ENCODE assay signal across 7 cellular contexts in genomic region chr16:57372372-57373116, GRCh38. TPM values are rescaled to one million over a fixed set of nuclear protein-coding genes. Genes with fewer than 3 reads are reported as not detected.
A peak's percentile ranks its signal among the peaks of the same experiment; 100 is the strongest.
DNase-seq lines count a peak whose midpoint lies in the region; ATAC-seq, FAIRE-seq and TF ChIP-seq lines count a peak whose summit lies in the region.

Gene CX3CL1, plus strand, starts transcription at chr16:57372490. Its CDS starts 79 bp downstream, at chr16:57372569.

- no peak within 1 kb of the TSS for H2AFZ ChIP-seq in HepG2 (ENCODE audit: low read length)

- WGBS in HepG2 (ENCODE audit: low lambda C conversion rate) = 0% methylated on average over 14 of the region's 23 CpGs

- H3K36me3 ChIP-seq in HepG2 (replicated peaks in 1 of 2; ENCODE audit: control insufficient read depth in 1 of 2, insufficient read depth in 2 of 2, low read length in 2 of 2) = peaks cover 3 to 11% of the 10 kb centered on the region in 2 experiments; a peak in 2 of 5 replicates
- H3K36me3 ChIP-seq in naive thymus-derived CD4-positive, alpha-beta T cell (ENCODE audit: control insufficient read depth in 2 of 3, insufficient read depth in 3 of 3, low read length in 3 of 3) = no peaks in the 10 kb centered on the region

- peaks cover 43% of the 10 kb centered on the region for H3K79me2 ChIP-seq in HepG2 (ENCODE audit: insufficient read depth, low read length)

- no peak within 1 kb of the TSS for H3K27ac Mint-ChIP-seq in activated T-helper 1 cell treated with anti-CD3 and anti-CD28 coated beads, Interleukin-12 subunit alpha, Interleukin-12 subunit beta, Interleukin-2, Interleukin-4 antibody, amounts not matched to agents 30 ng/mL and 10 ng/mL and 1 ng/mL, durations not matched to agents 14 hours and 24 hours and 36 hours
- no peak within 1 kb of the TSS for H3K27ac Mint-ChIP-seq in naive thymus-derived CD4-positive, alpha-beta T cell
- H3K27ac Mint-ChIP-seq in activated CD4-positive, alpha-beta T cell treated with anti-CD3 and anti-CD28 coated beads, Interleukin-2, amount 10 ng/mL, durations not matched to agents 24 days and 14 days = no peak within 1 kb of the TSS

- CTCF ChIA-PET in HepG2 (lab: Yijun Ruan, JAX; ENCODE audit: low intra/inter-chr PET ratio, low total read pairs) = interaction anchor here (1.2 to 2.3 kb wide), 2 partner anchors 45 to 72 kb away, joined by 4 to 7 read pairs; no protein-coding TSS in a partner anchor
- CTCF ChIA-PET in naive thymus-derived CD4-positive, alpha-beta T cell (lab: Charles Lee) = no interaction called here

- intact Hi-C loops in HepG2 (cut with micrococcal nuclease; ENCODE audit: unreplicated experiment) = loop anchor here (1.0 to 2.0 kb wide), 3 partner anchors 44 to 72 kb away; no protein-coding TSS in a partner anchor
- intact Hi-C loops in activated T-helper 1 cell treated with anti-CD3 and anti-CD28 coated beads, Interleukin-12 subunit alpha, Interleukin-12 subunit beta, Interleukin-2, Interleukin-4 antibody, amounts not matched to agents 30 ng/mL and 10 ng/mL and 1 ng/mL, durations not matched to agents 14 hours and 24 hours and 36 hours (cut with micrococcal nuclease) = no loop called here
- intact Hi-C loops in naive thymus-derived CD4-positive, alpha-beta T cell (cut with micrococcal nuclease) = no loop called here
- intact Hi-C loops in activated CD4-positive, alpha-beta T cell treated with anti-CD3 and anti-CD28 coated beads, Interleukin-2, amount 10 ng/mL, durations not matched to agents 24 days and 14 days (cut with micrococcal nuclease) = no loop called here

- ATAC-seq in HepG2 = peak; percentile 83
- no peak for ATAC-seq in naive thymus-derived CD4-positive, alpha-beta T cell

- DNase-seq in NCI-H1092 (lab: John Stamatoyannopoulos, UW) = peak; percentile 4
- DNase-seq in dermis blood vessel endothelial cell = peak; percentile 77
- DNase-seq in HepG2 (ENCODE audit: low spot score) = peak; percentile 99
- DNase-seq in activated T-helper 1 cell treated with anti-CD3 and anti-CD28 coated beads, Interleukin-12 subunit alpha, Interleukin-12 subunit beta, Interleukin-2, Interleukin-4 antibody, amounts not matched to agents 30 ng/mL and 10 ng/mL and 1 ng/mL, durations not matched to agents 14 hours and 24 hours and 36 hours (ENCODE audit: low spot score) = no peak
- no peak for DNase-seq in naive thymus-derived CD4-positive, alpha-beta T cell
- no peak for DNase-seq in activated CD4-positive, alpha-beta T cell treated with anti-CD3 and anti-CD28 coated beads, Interleukin-2, amount 10 ng/mL, durations not matched to agents 24 days and 14 days

- H3K36me3 Mint-ChIP-seq in activated T-helper 1 cell treated with anti-CD3 and anti-CD28 coated beads, Interleukin-12 subunit alpha, Interleukin-12 subunit beta, Interleukin-2, Interleukin-4 antibody, amounts not matched to agents 30 ng/mL and 10 ng/mL and 1 ng/mL, durations not matched to agents 14 hours and 24 hours and 36 hours (ENCODE audit: low read depth) = no peaks in the 10 kb centered on the region
- no peaks in the 10 kb centered on the region for H3K36me3 Mint-ChIP-seq in naive thymus-derived CD4-positive, alpha-beta T cell
- no peaks in the 10 kb centered on the region for H3K36me3 Mint-ChIP-seq in activated CD4-positive, alpha-beta T cell treated with anti-CD3 and anti-CD28 coated beads, Interleukin-2, amount 10 ng/mL, durations not matched to agents 24 days and 14 days (ENCODE audit: low read depth)

- H3K27ac ChIP-seq in HepG2 (ENCODE audit: extremely low read length, insufficient read depth, low read length) = peak within 1 kb of the TSS; percentile 99
- H3K27ac ChIP-seq in temporal lobe (ENCODE audit: low read depth, low read length) = peak within 1 kb of the TSS; percentile 91
- no peak within 1 kb of the TSS for H3K27ac ChIP-seq in naive thymus-derived CD4-positive, alpha-beta T cell (ENCODE audit: low read depth, low read length)

- no peaks in the 10 kb centered on the region for H3K27me3 Mint-ChIP-seq in activated T-helper 1 cell treated with anti-CD3 and anti-CD28 coated beads, Interleukin-12 subunit alpha, Interleukin-12 subunit beta, Interleukin-2, Interleukin-4 antibody, amounts not matched to agents 30 ng/mL and 10 ng/mL and 1 ng/mL, durations not matched to agents 14 hours and 24 hours and 36 hours (ENCODE audit: insufficient read depth)
- H3K27me3 Mint-ChIP-seq in naive thymus-derived CD4-positive, alpha-beta T cell = peaks cover 0 to 14% (median 0%) of the 10 kb centered on the region in 5 donors
- peaks cover 5% of the 10 kb centered on the region for H3K27me3 Mint-ChIP-seq in activated CD4-positive, alpha-beta T cell treated with anti-CD3 and anti-CD28 coated beads, Interleukin-2, amount 10 ng/mL, durations not matched to agents 24 days and 14 days

- no peaks in the 10 kb centered on the region for H3K9me3 ChIP-seq in HepG2 (ENCODE audit: low read length)
- no peaks in the 10 kb centered on the region for H3K9me3 ChIP-seq in naive thymus-derived CD4-positive, alpha-beta T cell (ENCODE audit: control insufficient read depth in 2 of 3, low read length in 3 of 3)

- no peaks in the 10 kb centered on the region; a peak in 1 of 5 replicates for H3K27me3 ChIP-seq in HepG2 (ENCODE audit: control insufficient read depth in 1 of 2, insufficient read depth in 2 of 2, low read length in 2 of 2)
- no peaks in the 10 kb centered on the region for H3K27me3 ChIP-seq in naive thymus-derived CD4-positive, alpha-beta T cell (ENCODE audit: control insufficient read depth in 2 of 2, insufficient read depth in 2 of 2, low read length in 2 of 2)

- H3K9ac ChIP-seq in HepG2 (ENCODE audit: insufficient read depth, low read depth, low read length) = peak within 1 kb of the TSS; percentile 96

- TF ChIP-seq POLR2A in HepG2 (IDR thresholded peaks at IDR 0.05; ENCODE audit: insufficient read depth in 1 of 2, low read depth in 2 of 2, low read length in 2 of 2) = peak; percentile 96 to 98

- H3K4me3 Mint-ChIP-seq in activated T-helper 1 cell treated with anti-CD3 and anti-CD28 coated beads, Interleukin-12 subunit alpha, Interleukin-12 subunit beta, Interleukin-2, Interleukin-4 antibody, amounts not matched to agents 30 ng/mL and 10 ng/mL and 1 ng/mL, durations not matched to agents 14 hours and 24 hours and 36 hours = no peak within 1 kb of the TSS
- no peak within 1 kb of the TSS for H3K4me3 Mint-ChIP-seq in naive thymus-derived CD4-positive, alpha-beta T cell
- no peak within 1 kb of the TSS for H3K4me3 Mint-ChIP-seq in activated CD4-positive, alpha-beta T cell treated with anti-CD3 and anti-CD28 coated beads, Interleukin-2, amount 10 ng/mL, durations not matched to agents 24 days and 14 days

- H3K4me3 ChIP-seq in HepG2 (replicated peaks in 1 of 3; ENCODE audit: insufficient read depth in 1 of 3, low read depth in 2 of 3, low read length in 3 of 3) = peak within 1 kb of the TSS; percentile 81 to 95 (median 84)
- H3K4me3 ChIP-seq in naive thymus-derived CD4-positive, alpha-beta T cell (ENCODE audit: low read length) = no peak within 1 kb of the TSS

- no peaks in the 10 kb centered on the region for H3K9me3 Mint-ChIP-seq in activated T-helper 1 cell treated with anti-CD3 and anti-CD28 coated beads, Interleukin-12 subunit alpha, Interleukin-12 subunit beta, Interleukin-2, Interleukin-4 antibody, amounts not matched to agents 30 ng/mL and 10 ng/mL and 1 ng/mL, durations not matched to agents 14 hours and 24 hours and 36 hours
- H3K9me3 Mint-ChIP-seq in naive thymus-derived CD4-positive, alpha-beta T cell = no peaks in the 10 kb centered on the region
- H3K9me3 Mint-ChIP-seq in activated CD4-positive, alpha-beta T cell treated with anti-CD3 and anti-CD28 coated beads, Interleukin-2, amount 10 ng/mL, durations not matched to agents 24 days and 14 days = no peaks in the 10 kb centered on the region

- peak within 1 kb of the TSS; percentile 98 for H3K4me2 ChIP-seq in HepG2 (ENCODE audit: low read depth, low read length)

- H4K20me1 ChIP-seq in HepG2 (ENCODE audit: insufficient read depth, low read length) = peaks cover 4% of the 10 kb centered on the region; the same call in 1 of the 2 replicates

- in situ Hi-C loops in HepG2 (cut with HindIII; ENCODE audit: extremely low pct_ligation_motif_present, low pct_unique_long_range_greater_than_20kb) = loop anchor here (5.0 kb wide), 1 partner anchor 70 kb away; no protein-coding TSS in a partner anchor

- peak; percentile 65 for TF ChIP-seq RAD21 in HepG2 (CRISPR knock-in tag; IDR thresholded peaks at IDR 0.05)

- BruUV-seq in HepG2 (replicated peaks; lab: Mats Ljungman, UMichigan) = no TSS peak

- TF ChIP-seq EP300 in HepG2 (IDR thresholded peaks at IDR 0.05; ENCODE audit: low read depth in 2 of 2, low read length in 2 of 2) (peak; percentile 57 to 98; a peak in 2 of 4 replicates), HepG2 (CRISPR knock-in tag; IDR thresholded peaks at IDR 0.05; ENCODE audit: borderline replicate concordance) (peak; percentile 90; the same call in 1 of the 2 replicates)

- peak; percentile 100 for FAIRE-seq in HepG2 (lab: Jason Lieb, UNC)

- peak; percentile 59 for TF ChIP-seq CTCF in HepG2 (CRISPR knock-in tag; IDR thresholded peaks at IDR 0.05)

- POLR2A ChIA-PET in HepG2 (lab: Yijun Ruan, JAX) = interaction anchor here (0.6 to 7.7 kb wide), 54 partner anchors 9 to 765 kb away, joined by 3 to 303 read pairs (median 6); partner anchors contain the start of genes ARL2BP, CCL17, CETP and CFAP20
- POLR2A ChIA-PET in naive thymus-derived CD4-positive, alpha-beta T cell (lab: Charles Lee) = no interaction called here

- H3K4me1 ChIP-seq in HepG2 (ENCODE audit: insufficient read depth, low read length) = peaks cover 62% of the 10 kb centered on the region
- H3K4me1 ChIP-seq in naive thymus-derived CD4-positive, alpha-beta T cell (ENCODE audit: control insufficient read depth in 2 of 2, insufficient read depth in 2 of 2, low read length in 2 of 2) = no peaks in the 10 kb centered on the region

- H3K4me1 Mint-ChIP-seq in activated T-helper 1 cell treated with anti-CD3 and anti-CD28 coated beads, Interleukin-12 subunit alpha, Interleukin-12 subunit beta, Interleukin-2, Interleukin-4 antibody, amounts not matched to agents 30 ng/mL and 10 ng/mL and 1 ng/mL, durations not matched to agents 14 hours and 24 hours and 36 hours (ENCODE audit: low read depth) = peaks cover 11% of the 10 kb centered on the region
- peaks cover 0 to 4% (median 0%) of the 10 kb centered on the region in 7 donors for H3K4me1 Mint-ChIP-seq in naive thymus-derived CD4-positive, alpha-beta T cell
- peaks cover 14% of the 10 kb centered on the region for H3K4me1 Mint-ChIP-seq in activated CD4-positive, alpha-beta T cell treated with anti-CD3 and anti-CD28 coated beads, Interleukin-2, amount 10 ng/mL, durations not matched to agents 24 days and 14 days

RNA-seq across cellular contexts. Expression of gene CX3CL1, which starts in this region (rescaled TPM):
- total RNA-seq in dermis blood vessel endothelial cell = 3.3 and 31.7 TPM in 2 replicates
- 23.4 and 57.3 TPM in 2 replicates for total RNA-seq in HepG2 (2016; rRNA removed; fragmentation: Illumina TruSeq; extraction: Trizol)
- total RNA-seq in HepG2 (2016; cell fraction: cytosol; rRNA removed; fragmentation: Illumina TruSeq; extraction: Trizol; ENCODE audit: low read depth) = 7.3 and 8.2 TPM in 2 replicates
- total RNA-seq in HepG2 (2016; cell fraction: insoluble cytoplasmic fraction; rRNA removed; fragmentation: Illumina TruSeq; extraction: Trizol) = 21.6 and 59.9 TPM in 2 replicates
- 22.2 and 22.7 TPM in 2 replicates for total RNA-seq in HepG2 (2016; cell fraction: membrane; rRNA removed; fragmentation: Illumina TruSeq; extraction: Trizol)
- total RNA-seq in HepG2 (2016; cell fraction: nucleus; rRNA removed; fragmentation: Illumina TruSeq; extraction: Trizol) = 62.3 and 70.4 TPM in 2 replicates
- 60.8 and 96.8 TPM in 2 replicates for polyA plus RNA-seq in HepG2 (2011; rRNA removed)
- 56.4 and 56.5 TPM in 2 replicates for polyA plus RNA-seq in HepG2 (2011; cell fraction: cytosol; rRNA removed)
- 79.9 and 86.1 TPM in 2 replicates for polyA plus RNA-seq in HepG2 (2011; cell fraction: nucleus; rRNA removed)
- polyA plus RNA-seq in HepG2 (2012) = 41.7 and 72.2 TPM in 2 replicates
- 7.2 and 7.4 TPM in 2 replicates for polyA plus RNA-seq in HepG2 (2016; cell fraction: cytosol; fragmentation: Illumina TruSeq; extraction: Trizol; ENCODE audit: low read depth)
- 27.9 and 36.9 TPM in 2 replicates for polyA plus RNA-seq in HepG2 (2016; cell fraction: insoluble cytoplasmic fraction; fragmentation: Illumina TruSeq; extraction: Trizol; ENCODE audit: low read depth)
- polyA plus RNA-seq in HepG2 (2016; cell fraction: membrane; fragmentation: Illumina TruSeq; extraction: Trizol; ENCODE audit: low read depth) = 15.0 and 15.2 TPM in 2 replicates
- 134 and 147 TPM in 2 replicates for polyA plus RNA-seq in HepG2 (2016; cell fraction: nucleus; fragmentation: Illumina TruSeq; extraction: Trizol; ENCODE audit: insufficient read depth, low read depth)
- 0.19 and 92.7 TPM in 2 replicates for polyA minus RNA-seq in HepG2 (2011; rRNA and poly(A)+ RNA removed; ENCODE audit: low replicate concordance)
- 36.8 and 44.2 TPM in 2 replicates for polyA minus RNA-seq in HepG2 (2011; cell fraction: cytosol; rRNA and poly(A)+ RNA removed)
- 38.0 and 38.2 TPM in 2 replicates for polyA minus RNA-seq in HepG2 (2011; cell fraction: nucleus; rRNA and poly(A)+ RNA removed)
- total RNA-seq in temporal lobe = 4.4 TPM
- total RNA-seq in activated T-helper 1 cell treated with anti-CD3 and anti-CD28 coated beads, Interleukin-12 subunit alpha, Interleukin-12 subunit beta, Interleukin-2, Interleukin-4 antibody, amounts not matched to agents 30 ng/mL and 10 ng/mL and 1 ng/mL, durations not matched to agents 14 hours and 24 hours and 36 hours = not detected in 2 replicates
- not detected for total RNA-seq in naive thymus-derived CD4-positive, alpha-beta T cell
- polyA plus RNA-seq in naive thymus-derived CD4-positive, alpha-beta T cell = not detected
- not detected in 2 replicates for total RNA-seq in activated CD4-positive, alpha-beta T cell treated with anti-CD3 and anti-CD28 coated beads, Interleukin-2, amount 10 ng/mL, durations not matched to agents 24 days and 14 days

Comparison
In these comparisons a context has a peak if more than half of its experiments do, and no peak if none do; other contexts are left out.
1. RNA of gene CX3CL1 (polyA plus RNA-seq): 7.2 to 147 TPM in HepG2; not detected in naive thymus-derived CD4-positive, alpha-beta T cell; every median in the first group is over 4 times any median in the second.
2. DNase-seq: peak in NCI-H1092 (single experiment), dermis blood vessel endothelial cell (single experiment) and HepG2 (single experiment); none in activated T-helper 1 cell treated with anti-CD3 and anti-CD28 coated beads, Interleukin-12 subunit alpha, Interleukin-12 subunit beta, Interleukin-2, Interleukin-4 antibody, amounts not matched to agents 30 ng/mL and 10 ng/mL and 1 ng/mL, durations not matched to agents 14 hours and 24 hours and 36 hours (single experiment), naive thymus-derived CD4-positive, alpha-beta T cell (0 of 9) and activated CD4-positive, alpha-beta T cell treated with anti-CD3 and anti-CD28 coated beads, Interleukin-2, amount 10 ng/mL, durations not matched to agents 24 days and 14 days (single experiment).